ENCODE assay signal across 10 cellular contexts in the genomic region with DNA sequence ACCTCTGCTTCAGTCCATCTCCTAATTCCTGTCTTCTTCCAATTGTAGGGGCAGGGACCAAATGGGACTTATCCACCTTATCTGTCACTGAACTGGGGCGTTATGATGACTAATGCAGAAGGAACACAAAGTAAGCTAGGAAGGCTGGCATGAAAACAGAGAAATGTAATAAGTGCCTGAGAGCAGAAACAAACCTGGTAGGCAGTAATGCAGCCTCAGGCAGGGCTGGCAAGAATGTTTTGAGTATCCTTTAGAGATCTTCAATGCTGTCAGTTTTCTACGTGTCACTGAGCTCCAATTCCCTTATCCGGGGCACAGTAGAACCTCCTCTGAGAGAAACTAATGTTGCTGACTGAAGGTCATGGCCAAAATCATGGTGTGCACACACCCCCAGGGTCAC.
DNase-seq lines count a peak whose midpoint lies in the region; ATAC-seq and TF ChIP-seq lines count a peak whose summit lies in the region.
"Had no signal": no experiment of that assay in that cellular context is flagged by ENCODE, and none has a peak within 500 bp of the region (broad histone marks: within the 10 kb centered on the region; RNA-seq: fewer than 3 reads in every experiment).

No MANE protein-coding gene starts in this region.

- TF ChIP-seq CTCF in A673 (conservative IDR thresholded peaks at IDR 0.05; ENCODE audit: low read depth, low read length): no peak
- no peak for TF ChIP-seq CTCF in cardiac fibroblast (IDR thresholded peaks at IDR 0.05; ENCODE audit: low read depth, low read length)

- BruUV-seq in A673 (replicated peaks; lab: Mats Ljungman, UMichigan): no TSS peak

- peaks cover 32% of the 10 kb centered on the region for H3K4me1 ChIP-seq in A673 (ENCODE audit: insufficient read depth, low read length, poor library complexity, severe bottlenecking)
- H3K4me1 ChIP-seq in mesendoderm (ENCODE audit: control insufficient read depth, low read depth, low read length): no peaks in the 10 kb centered on the region
- peaks cover 2 to 5% of the 10 kb centered on the region in 2 donors for H3K4me1 ChIP-seq in aorta (ENCODE audit: control insufficient read depth in 1 of 2, insufficient read depth in 2 of 2, low read length in 2 of 2)

- H3K36me3 ChIP-seq in A673 (ENCODE audit: insufficient read depth, low read length, poor library complexity, severe bottlenecking): no peaks in the 10 kb centered on the region
- no peaks in the 10 kb centered on the region for H3K36me3 ChIP-seq in mesendoderm (ENCODE audit: control insufficient read depth, insufficient read depth, low read length)
- no peaks in the 10 kb centered on the region for H3K36me3 ChIP-seq in aorta (ENCODE audit: control insufficient read depth in 1 of 2, insufficient read depth in 2 of 2, low read length in 1 of 2)
- H3K36me3 ChIP-seq: BLaER1 treated with 17β-estradiol and CSF1 and Interleukin-3, amounts not matched to agents 10 nM and 100 nM had no signal

- no peaks in the 10 kb centered on the region for H3K79me1 ChIP-seq in mesendoderm (ENCODE audit: low read length)

- intact Hi-C loops in A673 (cut with micrococcal nuclease; ENCODE audit: unreplicated experiment) (loop anchor here (5.0 to 10.0 kb wide), 2 partner anchors 331 to 371 kb away; no protein-coding TSS in a partner anchor), aorta (cut with DNase I) (no loop called here)

- H3K27me3 ChIP-seq in A673 (replicated peaks; ENCODE audit: insufficient read depth, low read depth, low read length, poor library complexity) (no peaks in the 10 kb centered on the region), mesendoderm (ENCODE audit: insufficient read depth, low read length, poor library complexity) (no peaks in the 10 kb centered on the region), aorta (ENCODE audit: control insufficient read depth in 1 of 2, insufficient read depth in 2 of 2, low read length in 1 of 2) (no peaks in the 10 kb centered on the region)
- H3K27me3 ChIP-seq: BLaER1 treated with 17β-estradiol and CSF1 and Interleukin-3, amounts not matched to agents 10 nM and 100 nM had no signal

- CTCF ChIA-PET in A673 (lab: Charles Lee): no interaction called here

- H3K4ac ChIP-seq in mesendoderm (ENCODE audit: low read depth, low read length): no peak overlapping the region

- H2BK120ac ChIP-seq in mesendoderm (ENCODE audit: low read depth, low read length): no peak overlapping the region

- POLR2A ChIA-PET in A673 (lab: Charles Lee; ENCODE audit: low non-redundant PET): no interaction called here

- no peak overlapping the region for H4K5ac ChIP-seq in mesendoderm (ENCODE audit: low read length)

- H3K23ac ChIP-seq in mesendoderm (ENCODE audit: low read length): no peak overlapping the region

- no peak overlapping the region for H3K56ac ChIP-seq in mesendoderm (ENCODE audit: low read length)

- ATAC-seq in GM18520 (IDR thresholded peaks at IDR 0.05; ENCODE audit: unreplicated experiment): no peak
- ATAC-seq in aorta (ENCODE audit: low FRiP score): no peak

- no peak overlapping the region for H2AK5ac ChIP-seq in mesendoderm (ENCODE audit: low read length)

- no peaks in the 10 kb centered on the region for H3K79me2 ChIP-seq in mesendoderm (ENCODE audit: control insufficient read depth, insufficient read depth, low read length)

- H3K18ac ChIP-seq in mesendoderm (ENCODE audit: low read length): no peak overlapping the region

- H2BK15ac ChIP-seq in mesendoderm (replicated peaks; ENCODE audit: low read depth): no peak overlapping the region

- WGBS in mesendoderm (ENCODE audit: extremely low coverage, insufficient coverage, low lambda C conversion rate): no CpG with 5 or more reads among the region's 3 CpGs
- 2 to 6% methylated on average over 3 of the region's 3 CpGs for WGBS in aorta, 2 donors

- H3K4me3 ChIP-seq in A673 (ENCODE audit: low read depth, low read length, poor library complexity, severe bottlenecking) (no peak overlapping the region), cardiac fibroblast (replicated peaks in 1 of 2; ENCODE audit: low read depth in 2 of 2, low read length in 2 of 2) (no peak overlapping the region), mesendoderm (ENCODE audit: low read length) (no peak overlapping the region), aorta (ENCODE audit: low read length in 2 of 2) (no peak overlapping the region)
- H3K4me3 ChIP-seq: BLaER1 treated with 17β-estradiol and CSF1 and Interleukin-3, amounts not matched to agents 10 nM and 100 nM had no signal

- H3K9me3 ChIP-seq in A673 (ENCODE audit: low read depth, low read length, poor library complexity, severe bottlenecking) (no peaks in the 10 kb centered on the region), aorta (ENCODE audit: control insufficient read depth, low read length) (no peaks in the 10 kb centered on the region)

- no peak overlapping the region for H4K8ac ChIP-seq in mesendoderm (ENCODE audit: low read depth, low read length)

- H3K9ac ChIP-seq in mesendoderm (ENCODE audit: low read length): no peak overlapping the region
- H3K9ac ChIP-seq: BLaER1 treated with 17β-estradiol and CSF1 and Interleukin-3, amounts not matched to agents 10 nM and 100 nM had no signal

- no peak overlapping the region for H2BK5ac ChIP-seq in mesendoderm (ENCODE audit: low read length)

- H3K27ac ChIP-seq in A673 (ENCODE audit: low read depth, low read length, poor library complexity, severe bottlenecking) (no peak overlapping the region), mesendoderm (ENCODE audit: low read depth, low read length) (no peak overlapping the region), aorta (ENCODE audit: low read depth in 1 of 2, low read length in 2 of 2) (peak overlapping the region in 1 of 2 donors; percentile 28)
- H3K27ac ChIP-seq: BLaER1 treated with 17β-estradiol and CSF1 and Interleukin-3, amounts not matched to agents 10 nM and 100 nM had no signal

- H3K4me2 ChIP-seq in mesendoderm (ENCODE audit: low read length): no peak overlapping the region
- H3K4me2 ChIP-seq: BLaER1 treated with 17β-estradiol and CSF1 and Interleukin-3, amounts not matched to agents 10 nM and 100 nM had no signal

- peak; percentile 63 for DNase-seq in A673 (ENCODE audit: low spot score)
- peak; percentile 76 for DNase-seq in NCI-H226
- peak; percentile 49 to 66 for DNase-seq in cardiac fibroblast (ENCODE audit: low read depth in 2 of 2)
- DNase-seq in mesendoderm: peak; percentile 69
- no peak for DNase-seq in stimulated activated CD4-positive, alpha-beta T cell treated with anti-CD3 and anti-CD28 coated beads, Interleukin-2, amount 100 ng/mL, for 24 hours
- DNase-seq in aorta: no peak
- DNase-seq in Ammon's horn (ENCODE audit: low spot score): no peak
- DNase-seq: stimulated activated naive CD4-positive, alpha-beta T cell treated with Interleukin-2 at 50 U/mL for 16 hours had no signal

Comparison
In these comparisons a context has a peak if more than half of its experiments do, and no peak if none do; other contexts are left out.
1. DNase-seq: peak in A673 (single experiment), NCI-H226 (single experiment), cardiac fibroblast (2 of 2) and mesendoderm (single experiment); none in stimulated activated CD4-positive, alpha-beta T cell treated with anti-CD3 and anti-CD28 coated beads, Interleukin-2, amount 100 ng/mL, for 24 hours (0 of 2), aorta (0 of 2) and Ammon's horn (single experiment).